ENCODE assay signal across 9 cellular contexts in the genomic region with DNA sequence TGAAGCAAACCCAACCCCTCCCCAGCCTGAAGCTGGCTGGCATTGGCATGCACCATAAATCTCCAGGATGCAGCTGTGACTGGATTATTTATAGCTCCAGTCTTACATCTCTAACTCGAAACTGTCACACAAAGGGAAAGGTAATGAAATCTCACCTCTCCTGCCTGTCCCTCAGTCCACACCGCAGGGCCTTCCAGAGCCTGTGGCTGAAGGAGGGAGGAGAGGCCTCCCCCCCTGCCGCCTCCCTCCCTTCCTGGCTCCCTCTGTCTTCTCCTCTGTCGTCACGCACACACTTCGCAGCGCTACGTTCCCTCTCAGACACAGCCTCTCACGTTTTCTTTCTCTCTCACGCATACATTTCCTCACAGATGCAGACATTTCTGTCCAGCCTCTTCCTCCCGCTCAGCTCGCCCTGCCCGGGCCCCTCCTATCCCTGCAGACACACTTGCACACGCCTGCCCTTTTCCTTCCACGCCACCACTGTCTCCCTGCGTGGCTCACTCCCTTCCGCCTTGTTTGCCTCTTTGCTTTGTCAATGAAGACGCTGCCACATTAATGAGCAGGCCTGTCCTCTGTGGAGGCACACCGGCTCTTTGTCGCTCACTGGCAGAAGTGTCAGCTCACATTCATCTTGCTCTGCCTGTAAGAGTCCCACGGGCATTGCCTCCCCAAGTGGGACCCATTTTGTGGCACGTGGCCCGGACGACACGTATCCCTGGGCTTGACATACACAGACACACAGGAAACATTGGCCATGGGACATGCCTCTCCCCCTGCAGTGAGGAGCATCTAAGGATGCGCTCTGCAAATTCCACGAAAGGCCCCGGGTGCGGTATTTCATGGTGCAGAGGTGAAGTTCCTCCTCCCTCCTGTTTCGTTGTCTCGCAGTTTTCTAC. TPM values are rescaled to one million over a fixed set of nuclear protein-coding genes. Genes with fewer than 3 reads are reported as not detected.
DNase-seq lines count a peak whose midpoint lies in the region; ATAC-seq lines count a peak whose summit lies in the region.
"Had no signal": no experiment of that assay in that cellular context is flagged by ENCODE, and none has a peak within 500 bp of the region (broad histone marks: within the 10 kb centered on the region; RNA-seq: fewer than 3 reads in every experiment).

No MANE protein-coding gene starts in this region.

- H3K9me3 Mint-ChIP-seq in activated CD8-positive, alpha-beta T cell treated with anti-CD3 and anti-CD28 coated beads, Interleukin-2, amount 10 ng/mL, durations not matched to agents 7 days and 5 days (ENCODE audit: insufficient read depth) = no peaks in the 10 kb centered on the region

- CTCF ChIA-PET in activated CD8-positive, alpha-beta T cell treated with anti-CD3 and anti-CD28 coated beads, Interleukin-2, amount 10 ng/mL, durations not matched to agents 7 days and 5 days (lab: Charles Lee) = no interaction called here

- H3K27ac ChIP-seq in substantia nigra (ENCODE audit: low read depth, low read length, poor library complexity, severe bottlenecking) = peak overlapping the region; percentile 21
- H3K27ac ChIP-seq: right lobe of liver had no signal

- DNase-seq in NCI-H748 (lab: John Stamatoyannopoulos, UW; ENCODE audit: unreplicated experiment) (peak; percentile 33), NCI-H748 treated with DMSO at 0.1 percent for 48 hours (lab: John Stamatoyannopoulos, UW) (no peak), M059J (ENCODE audit: low read depth) (peak; percentile 19), inferior parietal cortex (ENCODE audit: extremely low spot score) (peak; percentile 48), substantia nigra (lab: John Stamatoyannopoulos, UW) (peak in 6 of 49 donors; percentile 7 to 55 (median 24)), NCI-H446 (lab: John Stamatoyannopoulos, UW) (no peak)
- peak; percentile 48 for DNase-seq in activated CD8-positive, alpha-beta T cell treated with anti-CD3 and anti-CD28 coated beads, Interleukin-2, amount 10 ng/mL, durations not matched to agents 7 days and 5 days
- DNase-seq: right lobe of liver had no signal

- peak; percentile 76 for ATAC-seq in activated CD8-positive, alpha-beta T cell treated with anti-CD3 and anti-CD28 coated beads, Interleukin-2, amount 10 ng/mL, durations not matched to agents 7 days and 5 days
- ATAC-seq in GM18873 (IDR thresholded peaks at IDR 0.05; ENCODE audit: low FRiP score, unreplicated experiment) = no peak

- peak overlapping the region; percentile 80 for H3K27ac Mint-ChIP-seq in activated CD8-positive, alpha-beta T cell treated with anti-CD3 and anti-CD28 coated beads, Interleukin-2, amount 10 ng/mL, durations not matched to agents 7 days and 5 days

- H3K4me3 Mint-ChIP-seq in activated CD8-positive, alpha-beta T cell treated with anti-CD3 and anti-CD28 coated beads, Interleukin-2, amount 10 ng/mL, durations not matched to agents 7 days and 5 days = no peak overlapping the region

- no peaks in the 10 kb centered on the region for H3K36me3 Mint-ChIP-seq in activated CD8-positive, alpha-beta T cell treated with anti-CD3 and anti-CD28 coated beads, Interleukin-2, amount 10 ng/mL, durations not matched to agents 7 days and 5 days (ENCODE audit: low read depth)

- H3K27me3 Mint-ChIP-seq in activated CD8-positive, alpha-beta T cell treated with anti-CD3 and anti-CD28 coated beads, Interleukin-2, amount 10 ng/mL, durations not matched to agents 7 days and 5 days (ENCODE audit: low read depth) = peaks cover 2% of the 10 kb centered on the region

- POLR2A ChIA-PET in activated CD8-positive, alpha-beta T cell treated with anti-CD3 and anti-CD28 coated beads, Interleukin-2, amount 10 ng/mL, durations not matched to agents 7 days and 5 days (lab: Charles Lee) = interaction anchor here (0.5 kb wide), 1 partner anchor 33 kb away, joined by 3 read pairs; no protein-coding TSS in a partner anchor

- H3K4me1 Mint-ChIP-seq in activated CD8-positive, alpha-beta T cell treated with anti-CD3 and anti-CD28 coated beads, Interleukin-2, amount 10 ng/mL, durations not matched to agents 7 days and 5 days (ENCODE audit: low read depth) = peaks cover 36% of the 10 kb centered on the region

RNA-seq across cellular contexts. Expression of gene IRF2BPL, which starts 27.9 kb away (rescaled TPM):
- 13.2 and 31.7 TPM in 2 replicates for total RNA-seq in M059J (2014; rRNA removed; shearing (Covaris generic))
- 10 to 100 TPM; 34.5 to 35.6 TPM for total RNA-seq in activated CD8-positive, alpha-beta T cell treated with anti-CD3 and anti-CD28 coated beads, Interleukin-2, amount 10 ng/mL, durations not matched to agents 7 days and 5 days

Comparison
In these comparisons a context has a peak if more than half of its experiments do, and no peak if none do; other contexts are left out.
1. DNase-seq: peak in NCI-H748 (single experiment), M059J (single experiment), activated CD8-positive, alpha-beta T cell treated with anti-CD3 and anti-CD28 coated beads, Interleukin-2, amount 10 ng/mL, durations not matched to agents 7 days and 5 days (single experiment) and inferior parietal cortex (single experiment); none in NCI-H748 treated with DMSO at 0.1 percent for 48 hours (single experiment) and NCI-H446 (0 of 2).